ENCODE assay signal across 9 cellular contexts in genomic region chr15:90557147-90557546, GRCh38. TPM values are rescaled to one million over a fixed set of nuclear protein-coding genes. Genes with fewer than 3 reads are reported as not detected.
DNase-seq lines count a peak whose midpoint lies in the region; TF ChIP-seq lines count a peak whose summit lies in the region.
"Had no signal": no experiment of that assay in that cellular context is flagged by ENCODE, and none has a peak within 500 bp of the region (broad histone marks: within the 10 kb centered on the region; RNA-seq: fewer than 3 reads in every experiment).

No MANE protein-coding gene starts in this region.

- DNase-seq in right atrium auricular region (ENCODE audit: low spot score) (no peak), cardiac septum (ENCODE audit: low spot score) (no peak), caudate nucleus (lab: John Stamatoyannopoulos, UW) (peak in 45 of 61 donors; percentile 23 to 95 (median 65)), nephron progenitor cell (no peak), mucosa of gallbladder (ENCODE audit: low spot score) (no peak), NCI-H345 (lab: John Stamatoyannopoulos, UW) (no peak), endothelial cell (ENCODE audit: low spot score) (no peak), NCI-H510A treated with DMSO at 0.1 percent for 48 hours (lab: John Stamatoyannopoulos, UW) (no peak)
- DNase-seq: amniotic stem cell had no signal

- H3K27ac ChIP-seq in right atrium auricular region (peak overlapping the region; percentile 82 to 93), caudate nucleus (ENCODE audit: low read depth, low read length) (peak overlapping the region; percentile 75)

- peaks cover 0 to 89% of the 10 kb centered on the region in 2 donors for H3K4me1 ChIP-seq in right atrium auricular region

- no peaks in the 10 kb centered on the region for H3K27me3 Mint-ChIP-seq in nephron progenitor cell (ENCODE audit: low read depth, poor library complexity)
- H3K27me3 Mint-ChIP-seq in endothelial cell (ENCODE audit: unreplicated experiment), result peaks cover 3% of the 10 kb centered on the region

- peaks cover 14% of the 10 kb centered on the region for H3K36me3 Mint-ChIP-seq in nephron progenitor cell (ENCODE audit: low read depth)
- peaks cover 4% of the 10 kb centered on the region for H3K36me3 Mint-ChIP-seq in endothelial cell (ENCODE audit: low read depth, unreplicated experiment)

- TF ChIP-seq CTCF in right atrium auricular region (IDR thresholded peaks at IDR 0.05) (no peak), nephron progenitor cell (IDR thresholded peaks at IDR 0.05) (no peak), endothelial cell (IDR thresholded peaks at IDR 0.05; ENCODE audit: unreplicated experiment) (no peak)

- H3K36me3 ChIP-seq in right atrium auricular region, result no peaks in the 10 kb centered on the region

- H3K4me3 ChIP-seq in right atrium auricular region, result no peak overlapping the region

- H3K27me3 ChIP-seq in right atrium auricular region, result no peaks in the 10 kb centered on the region

- no peaks in the 10 kb centered on the region for H3K9me3 ChIP-seq in right atrium auricular region

- H3K9me3 Mint-ChIP-seq in nephron progenitor cell (no peaks in the 10 kb centered on the region), endothelial cell (ENCODE audit: unreplicated experiment) (no peaks in the 10 kb centered on the region)

- intact Hi-C loops in cardiac septum (cut with DNase I), result no loop called here

- H3K4me3 Mint-ChIP-seq in nephron progenitor cell (no peak overlapping the region), endothelial cell (ENCODE audit: unreplicated experiment) (no peak overlapping the region)

- H3K27ac Mint-ChIP-seq in nephron progenitor cell, result peak overlapping the region; percentile 52
- H3K27ac Mint-ChIP-seq in endothelial cell (ENCODE audit: unreplicated experiment), result no peak overlapping the region

- H3K4me1 Mint-ChIP-seq in nephron progenitor cell (peaks cover 28% of the 10 kb centered on the region), endothelial cell (ENCODE audit: unreplicated experiment) (peaks cover 14% of the 10 kb centered on the region)

RNA-seq across cellular contexts. Expression of gene CRTC3, which starts 27.4 kb away (rescaled TPM):
- total RNA-seq in right atrium auricular region, result 10 to 100 TPM; 26.4 to 32.5 TPM
- total RNA-seq in cardiac septum, result 30.4 TPM
- total RNA-seq in mucosa of gallbladder, result 52.0 TPM
- 27.1 TPM for total RNA-seq in endothelial cell (ENCODE audit: unreplicated experiment)

Comparison
In these comparisons a context has a peak if more than half of its experiments do, and no peak if none do; other contexts are left out.
1. DNase-seq: peak in caudate nucleus (45 of 61); none in right atrium auricular region (single experiment), cardiac septum (single experiment), nephron progenitor cell (single experiment), mucosa of gallbladder (single experiment), NCI-H345 (single experiment), endothelial cell (single experiment) and NCI-H510A treated with DMSO at 0.1 percent for 48 hours (single experiment).